ENCODE assay signal across 35 cellular contexts in genomic region chr21:26836546-26836945, GRCh38. TPM values are rescaled to one million over a fixed set of nuclear protein-coding genes. Genes with fewer than 3 reads are reported as not detected.
DNase-seq lines count a peak whose midpoint lies in the region; FAIRE-seq and TF ChIP-seq lines count a peak whose summit lies in the region.
"Had no signal": no experiment of that assay in that cellular context is flagged by ENCODE, and none has a peak within 500 bp of the region (broad histone marks: within the 10 kb centered on the region; RNA-seq: fewer than 3 reads in every experiment).

No MANE protein-coding gene starts in this region.

- H3K27me3 ChIP-seq in mammary epithelial cell (ENCODE audit: insufficient read depth, low read length) (no peaks in the 10 kb centered on the region), breast epithelium (no peaks in the 10 kb centered on the region), astrocyte (ENCODE audit: insufficient read depth, low read length) (no peaks in the 10 kb centered on the region), smooth muscle cell (ENCODE audit: low read depth) (no peaks in the 10 kb centered on the region), esophagus squamous epithelium (no peaks in the 10 kb centered on the region)
- H3K27me3 ChIP-seq: gastroesophageal sphincter, pancreas, Peyer's patch had no signal

- H3K36me3 ChIP-seq in mammary epithelial cell (ENCODE audit: insufficient read depth, low read length) (peaks cover 25% of the 10 kb centered on the region), breast epithelium (no peaks in the 10 kb centered on the region), astrocyte (ENCODE audit: insufficient read depth, low read length) (peaks cover 43% of the 10 kb centered on the region), smooth muscle cell (ENCODE audit: low read depth) (peaks cover 25% of the 10 kb centered on the region), esophagus squamous epithelium (peaks cover 16 to 52% (median 23%) of the 10 kb centered on the region in 3 donors)
- H3K36me3 ChIP-seq: WERI-Rb-1 had no signal

- peaks cover 20% of the 10 kb centered on the region for H3K4me1 ChIP-seq in mammary epithelial cell (ENCODE audit: insufficient read depth, low read length)
- H3K4me1 ChIP-seq in breast epithelium = no peaks in the 10 kb centered on the region
- H3K4me1 ChIP-seq in astrocyte (ENCODE audit: insufficient read depth, low read length) = peaks cover 10% of the 10 kb centered on the region
- H3K4me1 ChIP-seq in smooth muscle cell (ENCODE audit: low read depth) = no peaks in the 10 kb centered on the region
- peaks cover 0 to 41% (median 26%) of the 10 kb centered on the region in 3 donors for H3K4me1 ChIP-seq in esophagus squamous epithelium
- H3K4me1 ChIP-seq: pancreas, Peyer's patch had no signal

- peak overlapping the region; percentile 53 for H3K27ac Mint-ChIP-seq in astrocyte (ENCODE audit: unreplicated experiment)
- H3K27ac Mint-ChIP-seq: activated naive CD4-positive, alpha-beta T cell treated with anti-CD3 and anti-CD28 coated beads, Interleukin-2, amount 50 U/mL, for 24 hours; CD4-positive, CD25-positive, alpha-beta regulatory T cell; IgD-negative memory B cell had no signal

- no peak overlapping the region for H3K4me3 Mint-ChIP-seq in astrocyte (ENCODE audit: unreplicated experiment)
- H3K4me3 Mint-ChIP-seq: activated naive CD4-positive, alpha-beta T cell treated with anti-CD3 and anti-CD28 coated beads, Interleukin-2, amount 50 U/mL, for 24 hours; CD4-positive, CD25-positive, alpha-beta regulatory T cell; IgD-negative memory B cell; neural crest cell had no signal

- CTCF ChIA-PET in mammary epithelial cell (lab: Charles Lee; ENCODE audit: low non-redundant PET) = interaction anchor here (0.7 kb wide), 1 partner anchor 9 kb away, joined by 5 read pairs; no protein-coding TSS in a partner anchor

- no peak for FAIRE-seq in astrocyte (lab: Jason Lieb, UNC)
- FAIRE-seq: D721Med, GM12878, pancreas had no signal

- H3K9me3 ChIP-seq in mammary epithelial cell (replicated peaks; ENCODE audit: insufficient read depth, low read length) (no peaks in the 10 kb centered on the region), breast epithelium (no peaks in the 10 kb centered on the region), astrocyte (ENCODE audit: insufficient read depth, low read depth, low read length) (no peaks in the 10 kb centered on the region), smooth muscle cell (replicated peaks; ENCODE audit: low read depth) (no peaks in the 10 kb centered on the region), esophagus squamous epithelium (no peaks in the 10 kb centered on the region)
- H3K9me3 ChIP-seq: gastroesophageal sphincter, pancreas, Peyer's patch had no signal

- TSS peak; percentile 11 for BruUV-seq in mammary epithelial cell (replicated peaks; lab: Mats Ljungman, UMichigan)

- peaks cover 21% of the 10 kb centered on the region for H3K36me3 Mint-ChIP-seq in astrocyte (ENCODE audit: low read depth, unreplicated experiment)
- H3K36me3 Mint-ChIP-seq: activated naive CD4-positive, alpha-beta T cell treated with anti-CD3 and anti-CD28 coated beads, Interleukin-2, amount 50 U/mL, for 24 hours; CD4-positive, CD25-positive, alpha-beta regulatory T cell; IgD-negative memory B cell had no signal

- H3F3A ChIP-seq in smooth muscle cell (ENCODE audit: low read depth) = peaks cover 68% of the 10 kb centered on the region

- in situ Hi-C loops in mammary epithelial cell (cut with MboI; ENCODE audit: low sequenced_read_pairs in 2 of 2) = loop anchor here (10.0 to 25.0 kb wide), 3 partner anchors 1798 to 1901 kb away; no protein-coding TSS in a partner anchor

- 83% methylated on average over 3 of the region's 3 CpGs for WGBS in mammary epithelial cell (ENCODE audit: low coverage, missing lambda C conversion rate)
- 93% methylated on average over 3 of the region's 3 CpGs for WGBS in smooth muscle cell (ENCODE audit: low lambda C conversion rate)
- 82 to 86% methylated on average over 3 of the region's 3 CpGs for WGBS in esophagus squamous epithelium, 2 donors

- no peak for TF ChIP-seq CTCF in mammary epithelial cell (conservative IDR thresholded peaks at IDR 0.05 in 1 of 2, IDR thresholded peaks at IDR 0.05 in 1 of 2; ENCODE audit: extremely low read depth in 1 of 2, insufficient read depth in 1 of 2, low read depth in 1 of 2, low read length in 2 of 2)
- no peak for TF ChIP-seq CTCF in breast epithelium (IDR thresholded peaks at IDR 0.05)
- no peak for TF ChIP-seq CTCF in astrocyte (IDR thresholded peaks at IDR 0.05; ENCODE audit: insufficient read depth, low read depth, low read length)
- no peak for TF ChIP-seq CTCF in fibroblast of villous mesenchyme (IDR thresholded peaks at IDR 0.05; ENCODE audit: insufficient read depth, low read depth, low read length)
- no peak for TF ChIP-seq CTCF in smooth muscle cell (IDR thresholded peaks at IDR 0.05; ENCODE audit: borderline replicate concordance, insufficient read depth, poor library complexity, severe bottlenecking)
- no peak for TF ChIP-seq CTCF in esophagus squamous epithelium (IDR thresholded peaks at IDR 0.05)

- H4K20me1 ChIP-seq in mammary epithelial cell (ENCODE audit: insufficient read depth, low read length) (no peaks in the 10 kb centered on the region), astrocyte (ENCODE audit: insufficient read depth, low read length) (peaks cover 5% of the 10 kb centered on the region), smooth muscle cell (ENCODE audit: low read depth) (peaks cover 52% of the 10 kb centered on the region)

- no peak overlapping the region for H3K4me2 ChIP-seq in mammary epithelial cell (ENCODE audit: insufficient read depth, low read depth, low read length)
- no peak overlapping the region for H3K4me2 ChIP-seq in astrocyte (ENCODE audit: low read length)
- no peak overlapping the region for H3K4me2 ChIP-seq in smooth muscle cell

- dilution Hi-C loops in mammary epithelial cell (cut with HindIII; ENCODE audit: low sequenced_read_pairs) = no loop called here

- intact Hi-C loops in mammary epithelial cell (cut with micrococcal nuclease) (no loop called here), breast epithelium (cut with DNase I; ENCODE audit: low total_unique reads) (no loop called here), esophagus squamous epithelium (cut with DNase I) (no loop called here)

- H3K9ac ChIP-seq in mammary epithelial cell (ENCODE audit: insufficient read depth, low read length) (no peak overlapping the region), astrocyte (ENCODE audit: low read length) (no peak overlapping the region), smooth muscle cell (ENCODE audit: low read depth) (no peak overlapping the region)

- no peak overlapping the region for H2AFZ ChIP-seq in mammary epithelial cell (ENCODE audit: low read depth, low read length)
- no peak overlapping the region for H2AFZ ChIP-seq in astrocyte (ENCODE audit: low read depth, low read length)
- no peak overlapping the region for H2AFZ ChIP-seq in smooth muscle cell (ENCODE audit: low read depth)

- DNase-seq in mammary epithelial cell (no peak), breast epithelium (ENCODE audit: low spot score in 2 of 2) (no peak), astrocyte (ENCODE audit: low read depth) (no peak), fibroblast of villous mesenchyme (ENCODE audit: low read depth) (peak; percentile 44), smooth muscle cell (lab: John Stamatoyannopoulos, UW; ENCODE audit: unreplicated experiment) (no peak), esophagus squamous epithelium (lab: John Stamatoyannopoulos, UW) (no peak), 8988T (no peak), HUDEP-2 (lab: John Stamatoyannopoulos, UW; ENCODE audit: unreplicated experiment in 76 of 76) (no peak)
- DNase-seq: activated CD4-positive, alpha-beta T cell treated with anti-CD3 and anti-CD28 coated beads for 48 hours; activated CD8-positive, alpha-beta memory T cell treated with anti-CD3 and anti-CD28 coated beads for 24 hours; activated T-cell treated with anti-CD3 and anti-CD28 coated beads for 4 hours; AML-193; amniotic stem cell; CD4-positive, CD25-positive, alpha-beta regulatory T cell; cortex of kidney; effector memory CD4-positive, alpha-beta T cell; erythroblast; H7; left colon; NCI-H1048; NCI-H1694; NCI-H82; pancreas; Peyer's patch; SIG-M5; stimulated activated CD4-positive, alpha-beta T cell treated with anti-CD3 and anti-CD28 coated beads, Interleukin-1b, Interleukin-23, amount 100 ng/mL, for 48 hours; stimulated activated naive CD8-positive, alpha-beta T cell treated with anti-CD3 and anti-CD28 coated beads, Interleukin-15, Interleukin-2, amounts not matched to agents 100 U/mL and 50 U/mL, for 24 hours; T1000; WERI-Rb-1 had no signal

- H3K4me3 ChIP-seq in mammary epithelial cell (replicated peaks in 1 of 3; ENCODE audit: insufficient read depth in 1 of 3, low read depth in 2 of 3, low read length in 3 of 3) = no peak overlapping the region
- H3K4me3 ChIP-seq in breast epithelium = no peak overlapping the region
- H3K4me3 ChIP-seq in astrocyte (ENCODE audit: insufficient read depth, low read depth, low read length) = no peak overlapping the region
- H3K4me3 ChIP-seq in fibroblast of villous mesenchyme (ENCODE audit: low read depth, low read length) = no peak overlapping the region
- H3K4me3 ChIP-seq in smooth muscle cell = no peak overlapping the region
- no peak overlapping the region for H3K4me3 ChIP-seq in esophagus squamous epithelium
- H3K4me3 ChIP-seq: gastroesophageal sphincter, GM12878, pancreas, Peyer's patch had no signal

- no peak for TF ChIP-seq POLR2A in breast epithelium (IDR thresholded peaks at IDR 0.05)
- TF ChIP-seq POLR2A in esophagus squamous epithelium (IDR thresholded peaks at IDR 0.05) = no peak

- peaks cover 37% of the 10 kb centered on the region for H3K4me1 Mint-ChIP-seq in astrocyte (ENCODE audit: low read depth, unreplicated experiment)
- H3K4me1 Mint-ChIP-seq: CD4-positive, CD25-positive, alpha-beta regulatory T cell had no signal

- H3K79me2 ChIP-seq in mammary epithelial cell (ENCODE audit: insufficient read depth, low read length) = no peaks in the 10 kb centered on the region
- no peaks in the 10 kb centered on the region for H3K79me2 ChIP-seq in astrocyte (ENCODE audit: insufficient read depth, low read length)
- peaks cover 4% of the 10 kb centered on the region for H3K79me2 ChIP-seq in smooth muscle cell (ENCODE audit: low read depth)

- no peaks in the 10 kb centered on the region for H3K27me3 Mint-ChIP-seq in astrocyte (ENCODE audit: low read depth, unreplicated experiment)

- H3K9me3 Mint-ChIP-seq in astrocyte (ENCODE audit: unreplicated experiment) = no peaks in the 10 kb centered on the region
- H3K9me3 Mint-ChIP-seq: activated naive CD4-positive, alpha-beta T cell treated with anti-CD3 and anti-CD28 coated beads, Interleukin-2, amount 50 U/mL, for 24 hours; neural crest cell had no signal

- no peak overlapping the region for H3K27ac ChIP-seq in mammary epithelial cell (ENCODE audit: insufficient read depth, low read depth, low read length)
- H3K27ac ChIP-seq in breast epithelium = no peak overlapping the region
- H3K27ac ChIP-seq in astrocyte (ENCODE audit: low read depth, low read length) = no peak overlapping the region
- peak overlapping the region; percentile 73 for H3K27ac ChIP-seq in smooth muscle cell (ENCODE audit: low read depth)
- no peak overlapping the region for H3K27ac ChIP-seq in esophagus squamous epithelium
- H3K27ac ChIP-seq: pancreas, Peyer's patch, WERI-Rb-1 had no signal

RNA-seq across cellular contexts. Expression of gene ADAMTS1, which starts 8.7 kb away (rescaled TPM):
- total RNA-seq in mammary epithelial cell = 100 to 1,000 TPM in 1 of 2 donors, 10 to 100 TPM in 1; 61.9 to 339 TPM
- 72.7 TPM for polyA plus RNA-seq in mammary epithelial cell
- 165 TPM for polyA minus RNA-seq in mammary epithelial cell
- 100 to 1,000 TPM in 1 of 3 donors, 10 to 100 TPM in 2; 72.0 to 198 (median 72.7) TPM for total RNA-seq in breast epithelium
- 139 and 141 TPM in 2 replicates for total RNA-seq in astrocyte
- total RNA-seq in fibroblast of villous mesenchyme = 177 and 589 TPM in 2 replicates
- total RNA-seq in smooth muscle cell = 181 and 253 TPM in 2 replicates
- polyA plus RNA-seq in smooth muscle cell = 220 and 264 TPM in 2 replicates
- 10 to 100 TPM in 3 of 4 donors, 1 to 10 TPM in 1; 2.8 to 33.0 (median 19.3) TPM for total RNA-seq in esophagus squamous epithelium
- polyA plus RNA-seq: IgD-negative memory B cell had no signal
